Comparison of ENCODE assay signal across 18 cellular contexts in genomic region chr2:2828774-2829368, GRCh38.
A peak's percentile ranks its signal among the peaks of the same experiment; 100 is the strongest.
DNase-seq lines count a peak whose midpoint lies in the region; ATAC-seq and TF ChIP-seq lines count a peak whose summit lies in the region.
"Had no signal": no experiment of that assay in that cellular context is flagged by ENCODE, and none has a peak within 500 bp of the region (broad histone marks: within the 10 kb centered on the region; RNA-seq: fewer than 3 reads in every experiment).

No MANE protein-coding gene starts in this region.

- DNase-seq in NCI-H2171 treated with DMSO at 0.1 percent for 48 hours (lab: John Stamatoyannopoulos, UW) (peak; percentile 37), NCI-H2171 (lab: John Stamatoyannopoulos, UW) (no peak), amygdala (lab: John Stamatoyannopoulos, UW) (peak in 45 of 56 donors; percentile 6 to 91 (median 60)), hippocampal formation (lab: John Stamatoyannopoulos, UW) (peak; percentile 25 to 35), psoas muscle (peak; percentile 39 to 68), H7 (no peak), Karpas-422 (no peak), iPS-NIHi7 (ENCODE audit: extremely low spot score) (no peak)
- DNase-seq: 8988T; activated B cell treated with CpG ODN at 0.5 μM for 24 hours; activated naive CD4-positive, alpha-beta T cell treated with Interleukin-2 at 50 U/mL for 16 hours; CD4-positive, CD25-positive, alpha-beta regulatory T cell; DND-41; esophagus squamous epithelium; NCI-H2107; stimulated activated CD4-positive, alpha-beta T cell treated with anti-CD3 and anti-CD28 coated beads, Interleukin-12 subunit alpha, Interleukin-12 subunit beta, amount 100 ng/mL, for 4 hours; stimulated activated naive B cell treated with anti-CD40 and anti-IgM and Interleukin-4, amounts not matched to agents 10 μg/mL and 1 μg/mL and 100 μg/mL, for 72 hours had no signal

- H3K4me3 ChIP-seq in psoas muscle (no peak overlapping the region), H7 (ENCODE audit: insufficient read depth, low read depth, low read length) (no peak overlapping the region), Karpas-422 (ENCODE audit: low read length) (no peak overlapping the region)
- H3K4me3 ChIP-seq: esophagus squamous epithelium, upper lobe of left lung had no signal

- H2AFZ ChIP-seq in Karpas-422 (ENCODE audit: low read length), result no peak overlapping the region

- H3K27ac ChIP-seq in psoas muscle (no peak overlapping the region), Karpas-422 (ENCODE audit: low read length) (no peak overlapping the region)
- H3K27ac ChIP-seq: esophagus squamous epithelium, upper lobe of left lung had no signal

- no peak overlapping the region for H3K4me2 ChIP-seq in Karpas-422 (ENCODE audit: low read depth, low read length, poor library complexity, severe bottlenecking)

- H3K4me1 ChIP-seq in psoas muscle (no peaks in the 10 kb centered on the region), Karpas-422 (ENCODE audit: low read length) (no peaks in the 10 kb centered on the region)
- H3K4me1 ChIP-seq: esophagus squamous epithelium, upper lobe of left lung had no signal

- WGBS in psoas muscle, 3 donors, result 40 to 53% (median 52%) methylated on average over 13 of the region's 13 CpGs

- TF ChIP-seq CTCF in psoas muscle (IDR thresholded peaks at IDR 0.05), result no peak

- no peaks in the 10 kb centered on the region for H3K27me3 ChIP-seq in psoas muscle (ENCODE audit: insufficient read depth in 3 of 3, low read length in 2 of 3)
- H3K27me3 ChIP-seq in H7 (ENCODE audit: control insufficient read depth, insufficient read depth, low read length), result no peaks in the 10 kb centered on the region
- H3K27me3 ChIP-seq in Karpas-422 (ENCODE audit: low read length), result no peaks in the 10 kb centered on the region
- H3K27me3 ChIP-seq: esophagus squamous epithelium, upper lobe of left lung had no signal

- no peaks in the 10 kb centered on the region for H3K79me2 ChIP-seq in Karpas-422 (ENCODE audit: low read length)

- no peak for ATAC-seq in psoas muscle
- ATAC-seq: stimulated activated naive B cell treated with anti-CD40 and anti-IgM and Interleukin-4, amounts not matched to agents 10 μg/mL and 1 μg/mL and 100 μg/mL, for 72 hours had no signal

- no peaks in the 10 kb centered on the region for H4K20me1 ChIP-seq in Karpas-422 (ENCODE audit: insufficient read depth, low read depth, low read length)

- H3K36me3 ChIP-seq in psoas muscle (ENCODE audit: insufficient read depth in 1 of 2, low read depth in 1 of 2), result no peaks in the 10 kb centered on the region
- no peaks in the 10 kb centered on the region for H3K36me3 ChIP-seq in H7 (replicated peaks; ENCODE audit: control insufficient read depth, insufficient read depth, low read length)
- H3K36me3 ChIP-seq in Karpas-422 (ENCODE audit: insufficient read depth, low read length), result no peaks in the 10 kb centered on the region
- H3K36me3 ChIP-seq: esophagus squamous epithelium, upper lobe of left lung had no signal

- H3K9me3 ChIP-seq in psoas muscle (no peaks in the 10 kb centered on the region), Karpas-422 (ENCODE audit: low read length) (no peaks in the 10 kb centered on the region)
- H3K9me3 ChIP-seq: esophagus squamous epithelium had no signal

- no peak overlapping the region for H3K9ac ChIP-seq in Karpas-422 (ENCODE audit: low read length)

- no peaks in the 10 kb centered on the region for H3K9me2 ChIP-seq in Karpas-422 (replicated peaks; ENCODE audit: insufficient read depth, low read length)

- intact Hi-C loops in psoas muscle (cut with DNase I), result no loop called here

Comparison
In these comparisons a context has a peak if more than half of its experiments do, and no peak if none do; other contexts are left out.
1. DNase-seq: peak in NCI-H2171 treated with DMSO at 0.1 percent for 48 hours (single experiment), amygdala (45 of 56), hippocampal formation (2 of 2) and psoas muscle (2 of 2); none in NCI-H2171 (single experiment), H7 (single experiment), Karpas-422 (single experiment) and iPS-NIHi7 (single experiment).